Comparison of ENCODE assay signal across 21 cellular contexts in genomic region chr2:190417045-190417842, GRCh38. TPM values are rescaled to one million over a fixed set of nuclear protein-coding genes. Genes with fewer than 3 reads are reported as not detected.
DNase-seq lines count a peak whose midpoint lies in the region; ATAC-seq, FAIRE-seq and TF ChIP-seq lines count a peak whose summit lies in the region.
"Had no signal": no experiment of that assay in that cellular context is flagged by ENCODE, and none has a peak within 500 bp of the region (broad histone marks: within the 10 kb centered on the region; RNA-seq: fewer than 3 reads in every experiment).

No MANE protein-coding gene starts in this region.

- no peak overlapping the region for H3K27ac ChIP-seq in CD4-positive, alpha-beta memory T cell (ENCODE audit: low read depth, low read length)
- H3K27ac ChIP-seq in naive thymus-derived CD4-positive, alpha-beta T cell (ENCODE audit: low read depth, low read length), result peak overlapping the region; percentile 74
- H3K27ac ChIP-seq: ascending aorta, pancreas had no signal

- peak; percentile 50 for FAIRE-seq in H54 (lab: Jason Lieb, UNC)
- FAIRE-seq: pancreas had no signal

- no peak for TF ChIP-seq CTCF in MCF 10A (IDR thresholded peaks at IDR 0.05; ENCODE audit: unreplicated experiment)

- H3K4me3 Mint-ChIP-seq in CD4-positive, alpha-beta memory T cell, result peak overlapping the region in 4 of 8 donors; percentile 7 to 62 (median 24)
- H3K4me3 Mint-ChIP-seq in MCF 10A (ENCODE audit: unreplicated experiment), result no peak overlapping the region
- peak overlapping the region in 4 of 10 donors; percentile 8 to 55 (median 36) for H3K4me3 Mint-ChIP-seq in naive thymus-derived CD4-positive, alpha-beta T cell
- H3K4me3 Mint-ChIP-seq in activated CD4-positive, alpha-beta T cell treated with anti-CD3 and anti-CD28 coated beads, Interleukin-2, amount 10 ng/mL, durations not matched to agents 7 days and 5 days, result no peak overlapping the region
- H3K4me3 Mint-ChIP-seq: activated CD4-positive, alpha-beta memory T cell treated with anti-CD3 and anti-CD28 coated beads, Interleukin-2, amount 10 ng/mL, durations not matched to agents 7 days and 5 days; IgD-negative memory B cell had no signal

- H3K4me1 Mint-ChIP-seq in CD4-positive, alpha-beta memory T cell, result peaks cover 44 to 92% (median 71%) of the 10 kb centered on the region in 4 donors
- H3K4me1 Mint-ChIP-seq in MCF 10A (ENCODE audit: insufficient read depth, unreplicated experiment), result peaks cover 13% of the 10 kb centered on the region
- H3K4me1 Mint-ChIP-seq in naive thymus-derived CD4-positive, alpha-beta T cell, result peaks cover 48 to 97% (median 91%) of the 10 kb centered on the region in 7 donors
- peaks cover 39% of the 10 kb centered on the region for H3K4me1 Mint-ChIP-seq in activated CD4-positive, alpha-beta T cell treated with anti-CD3 and anti-CD28 coated beads, Interleukin-2, amount 10 ng/mL, durations not matched to agents 7 days and 5 days

- no peaks in the 10 kb centered on the region for H3K9me3 ChIP-seq in CD4-positive, alpha-beta memory T cell (ENCODE audit: control insufficient read depth in 1 of 2, low read length in 2 of 2)
- no peaks in the 10 kb centered on the region for H3K9me3 ChIP-seq in naive thymus-derived CD4-positive, alpha-beta T cell (ENCODE audit: control insufficient read depth in 2 of 3, low read length in 3 of 3)
- H3K9me3 ChIP-seq: ascending aorta, BE2C, pancreas, SK-N-SH, transverse colon had no signal

- no peak for ATAC-seq in naive thymus-derived CD4-positive, alpha-beta T cell
- ATAC-seq: esophagus mucosa, Panc1, pancreas had no signal

- CTCF ChIA-PET in CD4-positive, alpha-beta memory T cell (lab: Charles Lee; ENCODE audit: partially characterized antibody), result no interaction called here
- CTCF ChIA-PET in MCF 10A (lab: Yijun Ruan, JAX), result no interaction called here
- CTCF ChIA-PET in naive thymus-derived CD4-positive, alpha-beta T cell (lab: Charles Lee), result no interaction called here
- CTCF ChIA-PET in activated CD4-positive, alpha-beta T cell treated with anti-CD3 and anti-CD28 coated beads, Interleukin-2, amount 10 ng/mL, durations not matched to agents 7 days and 5 days (lab: Charles Lee), result no interaction called here

- H3K27me3 Mint-ChIP-seq in CD4-positive, alpha-beta memory T cell, result no peaks in the 10 kb centered on the region
- H3K27me3 Mint-ChIP-seq in MCF 10A (ENCODE audit: insufficient read depth, unreplicated experiment), result no peaks in the 10 kb centered on the region
- no peaks in the 10 kb centered on the region for H3K27me3 Mint-ChIP-seq in naive thymus-derived CD4-positive, alpha-beta T cell
- H3K27me3 Mint-ChIP-seq in activated CD4-positive, alpha-beta T cell treated with anti-CD3 and anti-CD28 coated beads, Interleukin-2, amount 10 ng/mL, durations not matched to agents 7 days and 5 days, result no peaks in the 10 kb centered on the region
- H3K27me3 Mint-ChIP-seq: activated CD4-positive, alpha-beta memory T cell treated with anti-CD3 and anti-CD28 coated beads, Interleukin-2, amount 10 ng/mL, durations not matched to agents 7 days and 5 days; IgD-negative memory B cell had no signal

- POLR2A ChIA-PET in CD4-positive, alpha-beta memory T cell (lab: Charles Lee; ENCODE audit: partially characterized antibody), result interaction anchor here (0.9 to 4.4 kb wide), 2 partner anchors 9 to 117 kb away, joined by 3 to 21 read pairs; partner anchors contain the start of gene MFSD6
- POLR2A ChIA-PET in MCF 10A (lab: Yijun Ruan, JAX), result no interaction called here
- POLR2A ChIA-PET in naive thymus-derived CD4-positive, alpha-beta T cell (lab: Charles Lee), result interaction anchor here (2.6 kb wide), 1 partner anchor 10 kb away, joined by 22 read pairs; the partner anchor contains the start of gene MFSD6
- POLR2A ChIA-PET in activated CD4-positive, alpha-beta T cell treated with anti-CD3 and anti-CD28 coated beads, Interleukin-2, amount 10 ng/mL, durations not matched to agents 7 days and 5 days (lab: Charles Lee), result no interaction called here

- no peak for TF ChIP-seq POLR2A in H54 (IDR thresholded peaks at IDR 0.05; ENCODE audit: low read depth, low read length)

- H3K27ac Mint-ChIP-seq in CD4-positive, alpha-beta memory T cell, result peak overlapping the region; percentile 21 to 85 (median 79)
- H3K27ac Mint-ChIP-seq in MCF 10A (ENCODE audit: low read depth, unreplicated experiment), result peak overlapping the region; percentile 13
- H3K27ac Mint-ChIP-seq in naive thymus-derived CD4-positive, alpha-beta T cell, result peak overlapping the region in 8 of 9 donors; percentile 61 to 93 (median 86)
- H3K27ac Mint-ChIP-seq in activated CD4-positive, alpha-beta T cell treated with anti-CD3 and anti-CD28 coated beads, Interleukin-2, amount 10 ng/mL, durations not matched to agents 7 days and 5 days, result no peak overlapping the region
- H3K27ac Mint-ChIP-seq: activated CD4-positive, alpha-beta memory T cell treated with anti-CD3 and anti-CD28 coated beads, Interleukin-2, amount 10 ng/mL, durations not matched to agents 7 days and 5 days; IgD-negative memory B cell had no signal

- no peaks in the 10 kb centered on the region for H3K27me3 ChIP-seq in CD4-positive, alpha-beta memory T cell (ENCODE audit: insufficient read depth, low read length)
- H3K27me3 ChIP-seq in naive thymus-derived CD4-positive, alpha-beta T cell (ENCODE audit: control insufficient read depth in 2 of 2, insufficient read depth in 2 of 2, low read length in 2 of 2), result no peaks in the 10 kb centered on the region
- H3K27me3 ChIP-seq: ascending aorta, BE2C, pancreas, transverse colon had no signal

- DNase-seq in CD4-positive, alpha-beta memory T cell, result no peak
- DNase-seq in H54 (ENCODE audit: insufficient read length, low spot score) (no peak), MCF 10A (ENCODE audit: unreplicated experiment) (no peak), NCI-H146 (lab: John Stamatoyannopoulos, UW) (no peak), NAMALWA (ENCODE audit: low spot score) (no peak), ecto neural progenitor cell (ENCODE audit: low spot score) (no peak)
- DNase-seq in naive thymus-derived CD4-positive, alpha-beta T cell, result no peak
- DNase-seq in activated CD4-positive, alpha-beta T cell treated with anti-CD3 and anti-CD28 coated beads, Interleukin-2, amount 10 ng/mL, durations not matched to agents 7 days and 5 days, result no peak
- DNase-seq: activated CD4-positive, alpha-beta memory T cell treated with anti-CD3 and anti-CD28 coated beads, Interleukin-2, amount 10 ng/mL, durations not matched to agents 7 days and 5 days; BE2C; dermis blood vessel endothelial cell; MV-4-11; pancreas; stimulated activated CD4-positive, alpha-beta T cell treated with anti-CD3 and anti-CD28 coated beads, Interleukin-4, amount 100 ng/mL, for 24 hours; transverse colon had no signal

- H3K9me3 Mint-ChIP-seq in CD4-positive, alpha-beta memory T cell, result no peaks in the 10 kb centered on the region
- H3K9me3 Mint-ChIP-seq in MCF 10A (ENCODE audit: unreplicated experiment), result no peaks in the 10 kb centered on the region
- peaks cover 0 to 3% (median 0%) of the 10 kb centered on the region in 11 donors for H3K9me3 Mint-ChIP-seq in naive thymus-derived CD4-positive, alpha-beta T cell
- H3K9me3 Mint-ChIP-seq in activated CD4-positive, alpha-beta T cell treated with anti-CD3 and anti-CD28 coated beads, Interleukin-2, amount 10 ng/mL, durations not matched to agents 7 days and 5 days, result no peaks in the 10 kb centered on the region
- H3K9me3 Mint-ChIP-seq: activated CD4-positive, alpha-beta memory T cell treated with anti-CD3 and anti-CD28 coated beads, Interleukin-2, amount 10 ng/mL, durations not matched to agents 7 days and 5 days; IgD-negative memory B cell had no signal

- H3K4me1 ChIP-seq in CD4-positive, alpha-beta memory T cell (ENCODE audit: insufficient read depth, low read length), result peaks cover 60% of the 10 kb centered on the region
- peaks cover 18 to 41% of the 10 kb centered on the region in 2 donors for H3K4me1 ChIP-seq in naive thymus-derived CD4-positive, alpha-beta T cell (ENCODE audit: control insufficient read depth in 2 of 2, insufficient read depth in 2 of 2, low read length in 2 of 2)
- H3K4me1 ChIP-seq: ascending aorta had no signal

- BruUV-seq in MCF 10A (replicated peaks; lab: Mats Ljungman, UMichigan), result no TSS peak

- intact Hi-C loops in CD4-positive, alpha-beta memory T cell (cut with micrococcal nuclease), result no loop called here
- intact Hi-C loops in MCF 10A (cut with micrococcal nuclease), result no loop called here
- intact Hi-C loops in naive thymus-derived CD4-positive, alpha-beta T cell (cut with micrococcal nuclease), result loop anchor here (1.0 to 2.0 kb wide), 2 partner anchors 8 to 16 kb away; no protein-coding TSS in a partner anchor

- H3K36me3 Mint-ChIP-seq in CD4-positive, alpha-beta memory T cell, result peaks cover 27 to 31% of the 10 kb centered on the region in 2 donors
- peaks cover 3% of the 10 kb centered on the region for H3K36me3 Mint-ChIP-seq in MCF 10A (ENCODE audit: insufficient read depth, unreplicated experiment)
- peaks cover 3 to 35% (median 24%) of the 10 kb centered on the region in 5 donors for H3K36me3 Mint-ChIP-seq in naive thymus-derived CD4-positive, alpha-beta T cell
- peaks cover 37% of the 10 kb centered on the region for H3K36me3 Mint-ChIP-seq in activated CD4-positive, alpha-beta T cell treated with anti-CD3 and anti-CD28 coated beads, Interleukin-2, amount 10 ng/mL, durations not matched to agents 7 days and 5 days (ENCODE audit: low read depth)
- H3K36me3 Mint-ChIP-seq: IgD-negative memory B cell had no signal

- no peak overlapping the region for H3K4me3 ChIP-seq in CD4-positive, alpha-beta memory T cell (ENCODE audit: low read length in 2 of 2)
- H3K4me3 ChIP-seq in naive thymus-derived CD4-positive, alpha-beta T cell (ENCODE audit: low read length), result no peak overlapping the region
- H3K4me3 ChIP-seq: ascending aorta, pancreas, skin epidermis, transverse colon had no signal

- H3K36me3 ChIP-seq in CD4-positive, alpha-beta memory T cell (ENCODE audit: insufficient read depth, low read length), result no peaks in the 10 kb centered on the region
- H3K36me3 ChIP-seq in naive thymus-derived CD4-positive, alpha-beta T cell (ENCODE audit: control insufficient read depth in 2 of 3, insufficient read depth in 3 of 3, low read length in 3 of 3), result no peaks in the 10 kb centered on the region
- H3K36me3 ChIP-seq: ascending aorta, BE2C, pancreas, transverse colon had no signal

RNA-seq across cellular contexts. Expression of gene MFSD6, which starts 9.1 kb away (rescaled TPM):
- total RNA-seq in CD4-positive, alpha-beta memory T cell, result 10 to 100 TPM; 38.3 to 47.5 TPM
- polyA plus RNA-seq in CD4-positive, alpha-beta memory T cell, result 10 to 100 TPM in 1 of 2 donors, 1 to 10 TPM in 1; 7.7 to 29.1 TPM
- 19.7 and 29.0 TPM in 2 replicates for total RNA-seq in MCF 10A (2022)
- total RNA-seq in naive thymus-derived CD4-positive, alpha-beta T cell, result 10 to 100 TPM; 35.8 to 49.3 (median 44.7) TPM
- polyA plus RNA-seq in naive thymus-derived CD4-positive, alpha-beta T cell, result 10 to 100 TPM; 16.5 to 19.7 TPM
- 10 to 100 TPM; 42.3 to 42.8 TPM for total RNA-seq in activated CD4-positive, alpha-beta T cell treated with anti-CD3 and anti-CD28 coated beads, Interleukin-2, amount 10 ng/mL, durations not matched to agents 7 days and 5 days

Comparison
In these comparisons a context has a peak if more than half of its experiments do, and no peak if none do; other contexts are left out.
1. POLR2A ChIA-PET loops: an anchor here in CD4-positive, alpha-beta memory T cell (0.9 to 4.4 kb wide) and naive thymus-derived CD4-positive, alpha-beta T cell (2.6 kb wide); none called in MCF 10A and activated CD4-positive, alpha-beta T cell treated with anti-CD3 and anti-CD28 coated beads, Interleukin-2, amount 10 ng/mL, durations not matched to agents 7 days and 5 days.
2. intact Hi-C loops: an anchor here in naive thymus-derived CD4-positive, alpha-beta T cell (1.0 to 2.0 kb wide); none called in CD4-positive, alpha-beta memory T cell and MCF 10A.